Comparison of ENCODE assay signal across 1 cellular context in the genomic region with DNA sequence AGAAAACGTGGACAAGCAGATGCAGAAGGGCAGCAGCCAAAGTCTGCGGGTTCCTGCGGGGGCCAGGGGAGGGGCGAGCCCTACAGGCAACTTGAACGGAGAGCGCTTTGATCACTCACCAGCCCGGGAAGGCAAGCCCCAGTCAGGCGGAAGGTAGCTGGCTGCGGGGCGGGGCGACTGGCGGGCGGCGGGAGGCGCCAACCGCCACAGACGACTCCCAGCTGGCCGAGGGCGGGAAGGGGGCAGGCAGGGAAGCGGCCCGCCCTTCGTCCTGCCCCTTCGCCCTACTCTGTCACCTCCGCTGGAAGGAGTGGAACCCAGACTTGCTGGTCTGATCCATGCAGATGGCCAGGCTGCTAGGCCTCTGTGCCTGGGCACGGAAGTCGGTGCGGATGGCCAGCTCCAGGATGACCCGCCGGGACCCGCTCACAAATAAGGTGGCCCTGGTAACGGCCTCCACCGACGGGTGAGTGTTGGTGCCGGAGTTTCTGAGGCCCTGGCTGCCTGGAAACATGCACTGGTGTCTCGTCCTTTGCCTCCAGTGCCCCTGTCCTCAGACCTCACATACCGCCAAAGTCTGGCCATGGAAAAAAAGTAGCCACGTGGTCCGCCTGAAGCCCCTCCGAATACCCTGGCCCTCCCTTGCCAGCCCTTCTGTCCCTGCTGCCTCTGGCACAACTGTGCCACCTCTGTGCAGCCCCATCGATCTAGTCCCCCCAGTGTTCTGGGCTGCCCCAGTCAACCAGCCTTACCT.
A peak's percentile ranks its signal among the peaks of the same experiment; 100 is the strongest.
TF ChIP-seq lines count a peak whose summit lies in the region.

A gene (plus strand): TSS at position 320 of the 754 bp plus-strand sequence. CDS start 19 bp downstream, at position 339.

TF ChIP-seq in HepG2, 621 proteins besides CTCF, POLR2A, EP300 and RAD21 (continued from another document and continues in another):
- peak; percentile 29; the same call in 1 of the 2 replicates for TF ChIP-seq FOXA3 (CRISPR knock-in tag; IDR thresholded peaks at IDR 0.05)
- TF ChIP-seq NFKBIZ (CRISPR knock-in tag; IDR thresholded peaks at IDR 0.05), result peak; percentile 63; the same call in 1 of the 2 replicates
- TF ChIP-seq ZNF205 (CRISPR knock-in tag; IDR thresholded peaks at IDR 0.05), result peak; percentile 81
- peak; percentile 98; the same call in 1 of the 2 replicates for TF ChIP-seq HES4 (CRISPR knock-in tag; IDR thresholded peaks at IDR 0.05; ENCODE audit: borderline replicate concordance)
- TF ChIP-seq BORCS8-MEF2B (CRISPR knock-in tag; IDR thresholded peaks at IDR 0.05), result peak; percentile 81
- TF ChIP-seq, protein P1, sequence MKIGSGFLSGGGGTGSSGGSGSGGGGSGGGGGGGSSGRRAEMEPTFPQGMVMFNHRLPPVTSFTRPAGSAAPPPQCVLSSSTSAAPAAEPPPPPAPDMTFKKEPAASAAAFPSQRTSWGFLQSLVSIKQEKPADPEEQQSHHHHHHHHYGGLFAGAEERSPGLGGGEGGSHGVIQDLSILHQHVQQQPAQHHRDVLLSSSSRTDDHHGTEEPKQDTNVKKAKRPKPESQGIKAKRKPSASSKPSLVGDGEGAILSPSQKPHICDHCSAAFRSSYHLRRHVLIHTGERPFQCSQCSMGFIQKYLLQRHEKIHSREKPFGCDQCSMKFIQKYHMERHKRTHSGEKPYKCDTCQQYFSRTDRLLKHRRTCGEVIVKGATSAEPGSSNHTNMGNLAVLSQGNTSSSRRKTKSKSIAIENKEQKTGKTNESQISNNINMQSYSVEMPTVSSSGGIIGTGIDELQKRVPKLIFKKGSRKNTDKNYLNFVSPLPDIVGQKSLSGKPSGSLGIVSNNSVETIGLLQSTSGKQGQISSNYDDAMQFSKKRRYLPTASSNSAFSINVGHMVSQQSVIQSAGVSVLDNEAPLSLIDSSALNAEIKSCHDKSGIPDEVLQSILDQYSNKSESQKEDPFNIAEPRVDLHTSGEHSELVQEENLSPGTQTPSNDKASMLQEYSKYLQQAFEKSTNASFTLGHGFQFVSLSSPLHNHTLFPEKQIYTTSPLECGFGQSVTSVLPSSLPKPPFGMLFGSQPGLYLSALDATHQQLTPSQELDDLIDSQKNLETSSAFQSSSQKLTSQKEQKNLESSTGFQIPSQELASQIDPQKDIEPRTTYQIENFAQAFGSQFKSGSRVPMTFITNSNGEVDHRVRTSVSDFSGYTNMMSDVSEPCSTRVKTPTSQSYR (CRISPR knock-in tag; IDR thresholded peaks at IDR 0.05; ENCODE audit: borderline replicate concordance), result 0 out of 2 replicates have a peak, but pooled peaks have one; percentile 4
- peak; percentile 17; the same call in 1 of the 2 replicates for TF ChIP-seq HIVEP1 (CRISPR knock-in tag; IDR thresholded peaks at IDR 0.05)
- TF ChIP-seq KLF6 (CRISPR knock-in tag; IDR thresholded peaks at IDR 0.05), result 0 out of 2 replicates have a peak, but pooled peaks have one; percentile 48
- TF ChIP-seq, protein P2, sequence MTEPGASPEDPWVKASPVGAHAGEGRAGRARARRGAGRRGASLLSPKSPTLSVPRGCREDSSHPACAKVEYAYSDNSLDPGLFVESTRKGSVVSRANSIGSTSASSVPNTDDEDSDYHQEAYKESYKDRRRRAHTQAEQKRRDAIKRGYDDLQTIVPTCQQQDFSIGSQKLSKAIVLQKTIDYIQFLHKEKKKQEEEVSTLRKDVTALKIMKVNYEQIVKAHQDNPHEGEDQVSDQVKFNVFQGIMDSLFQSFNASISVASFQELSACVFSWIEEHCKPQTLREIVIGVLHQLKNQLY (CRISPR knock-in tag; IDR thresholded peaks at IDR 0.05), result 0 out of 2 replicates have a peak, but pooled peaks have one; percentile 24
- TF ChIP-seq, protein P3, sequence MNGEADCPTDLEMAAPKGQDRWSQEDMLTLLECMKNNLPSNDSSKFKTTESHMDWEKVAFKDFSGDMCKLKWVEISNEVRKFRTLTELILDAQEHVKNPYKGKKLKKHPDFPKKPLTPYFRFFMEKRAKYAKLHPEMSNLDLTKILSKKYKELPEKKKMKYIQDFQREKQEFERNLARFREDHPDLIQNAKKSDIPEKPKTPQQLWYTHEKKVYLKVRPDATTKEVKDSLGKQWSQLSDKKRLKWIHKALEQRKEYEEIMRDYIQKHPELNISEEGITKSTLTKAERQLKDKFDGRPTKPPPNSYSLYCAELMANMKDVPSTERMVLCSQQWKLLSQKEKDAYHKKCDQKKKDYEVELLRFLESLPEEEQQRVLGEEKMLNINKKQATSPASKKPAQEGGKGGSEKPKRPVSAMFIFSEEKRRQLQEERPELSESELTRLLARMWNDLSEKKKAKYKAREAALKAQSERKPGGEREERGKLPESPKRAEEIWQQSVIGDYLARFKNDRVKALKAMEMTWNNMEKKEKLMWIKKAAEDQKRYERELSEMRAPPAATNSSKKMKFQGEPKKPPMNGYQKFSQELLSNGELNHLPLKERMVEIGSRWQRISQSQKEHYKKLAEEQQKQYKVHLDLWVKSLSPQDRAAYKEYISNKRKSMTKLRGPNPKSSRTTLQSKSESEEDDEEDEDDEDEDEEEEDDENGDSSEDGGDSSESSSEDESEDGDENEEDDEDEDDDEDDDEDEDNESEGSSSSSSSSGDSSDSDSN (CRISPR knock-in tag; IDR thresholded peaks at IDR 0.05), result peak; percentile 99
- peak; percentile 96 for TF ChIP-seq ZBTB38 (CRISPR knock-in tag; IDR thresholded peaks at IDR 0.05)
- TF ChIP-seq IKZF4 (CRISPR knock-in tag; IDR thresholded peaks at IDR 0.05; ENCODE audit: borderline replicate concordance, low read depth, not compliant biosample characterization), result peak; percentile 95
- TF ChIP-seq KMT2B (CRISPR knock-in tag; IDR thresholded peaks at IDR 0.05), result peak; percentile 45; the same call in 1 of the 2 replicates
- peak; percentile 83 for TF ChIP-seq HDAC1 (CRISPR knock-in tag; IDR thresholded peaks at IDR 0.05)
- peak; percentile 91 for TF ChIP-seq NFATC3 (CRISPR knock-in tag; IDR thresholded peaks at IDR 0.05)
- TF ChIP-seq IRF2 (CRISPR knock-in tag; IDR thresholded peaks at IDR 0.05), result peak; percentile 79
- peak; percentile 96 for TF ChIP-seq ZSCAN21 (CRISPR knock-in tag; IDR thresholded peaks at IDR 0.05; ENCODE audit: borderline replicate concordance)
- TF ChIP-seq ZNF331 (CRISPR knock-in tag; IDR thresholded peaks at IDR 0.05), result peak; percentile 19; the same call in 1 of the 2 replicates
- TF ChIP-seq, protein P4, sequence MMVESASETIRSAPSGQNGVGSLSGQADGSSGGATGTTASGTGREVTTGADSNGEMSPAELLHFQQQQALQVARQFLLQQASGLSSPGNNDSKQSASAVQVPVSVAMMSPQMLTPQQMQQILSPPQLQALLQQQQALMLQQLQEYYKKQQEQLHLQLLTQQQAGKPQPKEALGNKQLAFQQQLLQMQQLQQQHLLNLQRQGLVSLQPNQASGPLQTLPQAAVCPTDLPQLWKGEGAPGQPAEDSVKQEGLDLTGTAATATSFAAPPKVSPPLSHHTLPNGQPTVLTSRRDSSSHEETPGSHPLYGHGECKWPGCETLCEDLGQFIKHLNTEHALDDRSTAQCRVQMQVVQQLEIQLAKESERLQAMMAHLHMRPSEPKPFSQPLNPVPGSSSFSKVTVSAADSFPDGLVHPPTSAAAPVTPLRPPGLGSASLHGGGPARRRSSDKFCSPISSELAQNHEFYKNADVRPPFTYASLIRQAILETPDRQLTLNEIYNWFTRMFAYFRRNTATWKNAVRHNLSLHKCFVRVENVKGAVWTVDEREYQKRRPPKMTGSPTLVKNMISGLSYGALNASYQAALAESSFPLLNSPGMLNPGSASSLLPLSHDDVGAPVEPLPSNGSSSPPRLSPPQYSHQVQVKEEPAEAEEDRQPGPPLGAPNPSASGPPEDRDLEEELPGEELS (CRISPR knock-in tag; IDR thresholded peaks at IDR 0.05), result peak; percentile 27; the same call in 1 of the 2 replicates
- TF ChIP-seq, protein P5, sequence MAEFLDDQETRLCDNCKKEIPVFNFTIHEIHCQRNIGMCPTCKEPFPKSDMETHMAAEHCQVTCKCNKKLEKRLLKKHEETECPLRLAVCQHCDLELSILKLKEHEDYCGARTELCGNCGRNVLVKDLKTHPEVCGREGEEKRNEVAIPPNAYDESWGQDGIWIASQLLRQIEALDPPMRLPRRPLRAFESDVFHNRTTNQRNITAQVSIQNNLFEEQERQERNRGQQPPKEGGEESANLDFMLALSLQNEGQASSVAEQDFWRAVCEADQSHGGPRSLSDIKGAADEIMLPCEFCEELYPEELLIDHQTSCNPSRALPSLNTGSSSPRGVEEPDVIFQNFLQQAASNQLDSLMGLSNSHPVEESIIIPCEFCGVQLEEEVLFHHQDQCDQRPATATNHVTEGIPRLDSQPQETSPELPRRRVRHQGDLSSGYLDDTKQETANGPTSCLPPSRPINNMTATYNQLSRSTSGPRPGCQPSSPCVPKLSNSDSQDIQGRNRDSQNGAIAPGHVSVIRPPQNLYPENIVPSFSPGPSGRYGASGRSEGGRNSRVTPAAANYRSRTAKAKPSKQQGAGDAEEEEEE (CRISPR knock-in tag; IDR thresholded peaks at IDR 0.05; ENCODE audit: borderline replicate concordance), result peak; percentile 91
- peak; percentile 44; the same call in 1 of the 2 replicates for TF ChIP-seq BCL6 (CRISPR knock-in tag; IDR thresholded peaks at IDR 0.05)
- TF ChIP-seq, protein P6, sequence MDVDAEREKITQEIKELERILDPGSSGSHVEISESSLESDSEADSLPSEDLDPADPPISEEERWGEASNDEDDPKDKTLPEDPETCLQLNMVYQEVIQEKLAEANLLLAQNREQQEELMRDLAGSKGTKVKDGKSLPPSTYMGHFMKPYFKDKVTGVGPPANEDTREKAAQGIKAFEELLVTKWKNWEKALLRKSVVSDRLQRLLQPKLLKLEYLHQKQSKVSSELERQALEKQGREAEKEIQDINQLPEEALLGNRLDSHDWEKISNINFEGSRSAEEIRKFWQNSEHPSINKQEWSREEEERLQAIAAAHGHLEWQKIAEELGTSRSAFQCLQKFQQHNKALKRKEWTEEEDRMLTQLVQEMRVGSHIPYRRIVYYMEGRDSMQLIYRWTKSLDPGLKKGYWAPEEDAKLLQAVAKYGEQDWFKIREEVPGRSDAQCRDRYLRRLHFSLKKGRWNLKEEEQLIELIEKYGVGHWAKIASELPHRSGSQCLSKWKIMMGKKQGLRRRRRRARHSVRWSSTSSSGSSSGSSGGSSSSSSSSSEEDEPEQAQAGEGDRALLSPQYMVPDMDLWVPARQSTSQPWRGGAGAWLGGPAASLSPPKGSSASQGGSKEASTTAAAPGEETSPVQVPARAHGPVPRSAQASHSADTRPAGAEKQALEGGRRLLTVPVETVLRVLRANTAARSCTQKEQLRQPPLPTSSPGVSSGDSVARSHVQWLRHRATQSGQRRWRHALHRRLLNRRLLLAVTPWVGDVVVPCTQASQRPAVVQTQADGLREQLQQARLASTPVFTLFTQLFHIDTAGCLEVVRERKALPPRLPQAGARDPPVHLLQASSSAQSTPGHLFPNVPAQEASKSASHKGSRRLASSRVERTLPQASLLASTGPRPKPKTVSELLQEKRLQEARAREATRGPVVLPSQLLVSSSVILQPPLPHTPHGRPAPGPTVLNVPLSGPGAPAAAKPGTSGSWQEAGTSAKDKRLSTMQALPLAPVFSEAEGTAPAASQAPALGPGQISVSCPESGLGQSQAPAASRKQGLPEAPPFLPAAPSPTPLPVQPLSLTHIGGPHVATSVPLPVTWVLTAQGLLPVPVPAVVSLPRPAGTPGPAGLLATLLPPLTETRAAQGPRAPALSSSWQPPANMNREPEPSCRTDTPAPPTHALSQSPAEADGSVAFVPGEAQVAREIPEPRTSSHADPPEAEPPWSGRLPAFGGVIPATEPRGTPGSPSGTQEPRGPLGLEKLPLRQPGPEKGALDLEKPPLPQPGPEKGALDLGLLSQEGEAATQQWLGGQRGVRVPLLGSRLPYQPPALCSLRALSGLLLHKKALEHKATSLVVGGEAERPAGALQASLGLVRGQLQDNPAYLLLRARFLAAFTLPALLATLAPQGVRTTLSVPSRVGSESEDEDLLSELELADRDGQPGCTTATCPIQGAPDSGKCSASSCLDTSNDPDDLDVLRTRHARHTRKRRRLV (CRISPR knock-in tag; IDR thresholded peaks at IDR 0.05), result 0 out of 2 replicates have a peak, but pooled peaks have one; percentile 40
- peak; percentile 98 for TF ChIP-seq ZNF772 (CRISPR knock-in tag; IDR thresholded peaks at IDR 0.05)
- peak; percentile 78 for TF ChIP-seq KMT2A (CRISPR knock-in tag; IDR thresholded peaks at IDR 0.05)
- TF ChIP-seq, protein P7, sequence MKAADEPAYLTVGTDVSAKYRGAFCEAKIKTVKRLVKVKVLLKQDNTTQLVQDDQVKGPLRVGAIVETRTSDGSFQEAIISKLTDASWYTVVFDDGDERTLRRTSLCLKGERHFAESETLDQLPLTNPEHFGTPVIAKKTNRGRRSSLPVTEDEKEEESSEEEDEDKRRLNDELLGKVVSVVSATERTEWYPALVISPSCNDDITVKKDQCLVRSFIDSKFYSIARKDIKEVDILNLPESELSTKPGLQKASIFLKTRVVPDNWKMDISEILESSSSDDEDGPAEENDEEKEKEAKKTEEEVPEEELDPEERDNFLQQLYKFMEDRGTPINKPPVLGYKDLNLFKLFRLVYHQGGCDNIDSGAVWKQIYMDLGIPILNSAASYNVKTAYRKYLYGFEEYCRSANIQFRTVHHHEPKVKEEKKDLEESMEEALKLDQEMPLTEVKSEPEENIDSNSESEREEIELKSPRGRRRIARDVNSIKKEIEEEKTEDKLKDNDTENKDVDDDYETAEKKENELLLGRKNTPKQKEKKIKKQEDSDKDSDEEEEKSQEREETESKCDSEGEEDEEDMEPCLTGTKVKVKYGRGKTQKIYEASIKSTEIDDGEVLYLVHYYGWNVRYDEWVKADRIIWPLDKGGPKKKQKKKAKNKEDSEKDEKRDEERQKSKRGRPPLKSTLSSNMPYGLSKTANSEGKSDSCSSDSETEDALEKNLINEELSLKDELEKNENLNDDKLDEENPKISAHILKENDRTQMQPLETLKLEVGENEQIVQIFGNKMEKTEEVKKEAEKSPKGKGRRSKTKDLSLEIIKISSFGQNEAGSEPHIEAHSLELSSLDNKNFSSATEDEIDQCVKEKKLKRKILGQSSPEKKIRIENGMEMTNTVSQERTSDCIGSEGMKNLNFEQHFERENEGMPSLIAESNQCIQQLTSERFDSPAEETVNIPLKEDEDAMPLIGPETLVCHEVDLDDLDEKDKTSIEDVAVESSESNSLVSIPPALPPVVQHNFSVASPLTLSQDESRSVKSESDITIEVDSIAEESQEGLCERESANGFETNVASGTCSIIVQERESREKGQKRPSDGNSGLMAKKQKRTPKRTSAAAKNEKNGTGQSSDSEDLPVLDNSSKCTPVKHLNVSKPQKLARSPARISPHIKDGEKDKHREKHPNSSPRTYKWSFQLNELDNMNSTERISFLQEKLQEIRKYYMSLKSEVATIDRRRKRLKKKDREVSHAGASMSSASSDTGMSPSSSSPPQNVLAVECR (CRISPR knock-in tag; IDR thresholded peaks at IDR 0.05; ENCODE audit: borderline replicate concordance), result peak; percentile 96
- peak; percentile 64; the same call in 1 of the 2 replicates for TF ChIP-seq ZBTB7B (CRISPR knock-in tag; IDR thresholded peaks at IDR 0.05)
- peak; percentile 57 for TF ChIP-seq ZNF335 (CRISPR knock-in tag; IDR thresholded peaks at IDR 0.05)
- peak; percentile 85 for TF ChIP-seq MEF2D (CRISPR knock-in tag; IDR thresholded peaks at IDR 0.05)
- TF ChIP-seq, protein P8, sequence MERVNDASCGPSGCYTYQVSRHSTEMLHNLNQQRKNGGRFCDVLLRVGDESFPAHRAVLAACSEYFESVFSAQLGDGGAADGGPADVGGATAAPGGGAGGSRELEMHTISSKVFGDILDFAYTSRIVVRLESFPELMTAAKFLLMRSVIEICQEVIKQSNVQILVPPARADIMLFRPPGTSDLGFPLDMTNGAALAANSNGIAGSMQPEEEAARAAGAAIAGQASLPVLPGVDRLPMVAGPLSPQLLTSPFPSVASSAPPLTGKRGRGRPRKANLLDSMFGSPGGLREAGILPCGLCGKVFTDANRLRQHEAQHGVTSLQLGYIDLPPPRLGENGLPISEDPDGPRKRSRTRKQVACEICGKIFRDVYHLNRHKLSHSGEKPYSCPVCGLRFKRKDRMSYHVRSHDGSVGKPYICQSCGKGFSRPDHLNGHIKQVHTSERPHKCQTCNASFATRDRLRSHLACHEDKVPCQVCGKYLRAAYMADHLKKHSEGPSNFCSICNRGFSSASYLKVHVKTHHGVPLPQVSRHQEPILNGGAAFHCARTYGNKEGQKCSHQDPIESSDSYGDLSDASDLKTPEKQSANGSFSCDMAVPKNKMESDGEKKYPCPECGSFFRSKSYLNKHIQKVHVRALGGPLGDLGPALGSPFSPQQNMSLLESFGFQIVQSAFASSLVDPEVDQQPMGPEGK (CRISPR knock-in tag; IDR thresholded peaks at IDR 0.05), result peak; percentile 92
- TF ChIP-seq ESRRA (CRISPR knock-in tag; IDR thresholded peaks at IDR 0.05; ENCODE audit: low read depth), result peak; percentile 76; the same call in 1 of the 2 replicates
